Comparison of ENCODE assay signal across 11 cellular contexts in genomic region chr20:25346349-25346748, GRCh38.
"Had no signal": no experiment of that assay in that cellular context is flagged by ENCODE, and none has a peak within 500 bp of the region (broad histone marks: within the 10 kb centered on the region; RNA-seq: fewer than 3 reads in every experiment).

No MANE protein-coding gene starts in this region.

- H3K27ac Mint-ChIP-seq: memory B cell, WTC11 had no signal

- H3K27me3 Mint-ChIP-seq: memory B cell had no signal

- DNase-seq: activated CD4-positive, alpha-beta T cell treated with anti-CD3 and anti-CD28 coated beads for 4 hours; activated naive CD4-positive, alpha-beta T cell treated with anti-CD3 and anti-CD28 coated beads, Interleukin-2, amount 50 U/mL, for 16 hours; effector CD4-positive, alpha-beta T cell; gastrocnemius medialis; psoas muscle; right cardiac atrium; SW 1271; upper lobe of left lung had no signal

- ATAC-seq: esophagus mucosa, gastrocnemius medialis, psoas muscle, right cardiac atrium, WTC11 had no signal

- H3K4me3 Mint-ChIP-seq: memory B cell, WTC11 had no signal
